Comparison of ENCODE assay signal across 24 cellular contexts in the genomic region with DNA sequence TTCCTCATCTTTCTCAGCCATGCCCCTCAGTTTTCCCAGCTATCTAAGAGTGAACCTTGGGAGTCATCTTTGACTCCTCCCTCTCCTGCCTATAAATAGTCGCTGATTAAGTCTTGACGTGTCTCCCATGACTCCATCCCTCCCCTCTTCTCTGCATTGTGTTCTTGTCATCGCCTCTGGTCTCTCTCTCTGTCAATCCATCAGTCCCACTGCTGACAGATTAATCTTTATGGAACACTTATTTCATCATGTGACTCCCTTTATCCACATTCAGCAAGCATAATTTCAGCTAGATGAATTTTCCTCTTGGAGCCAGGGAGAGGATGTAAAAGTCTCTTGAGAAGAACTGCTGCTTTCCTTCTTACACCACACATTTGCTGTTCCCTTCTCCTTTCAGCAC. TPM values are rescaled to one million over a fixed set of nuclear protein-coding genes. Genes with fewer than 3 reads are reported as not detected.
A peak's percentile ranks its signal among the peaks of the same experiment; 100 is the strongest.
DNase-seq lines count a peak whose midpoint lies in the region; ATAC-seq and TF ChIP-seq lines count a peak whose summit lies in the region.
"Had no signal": no experiment of that assay in that cellular context is flagged by ENCODE, and none has a peak within 500 bp of the region (broad histone marks: within the 10 kb centered on the region; RNA-seq: fewer than 3 reads in every experiment).

No MANE protein-coding gene starts in this region.

- H3K4me3 ChIP-seq in right atrium auricular region = no peak overlapping the region
- H3K4me3 ChIP-seq: pancreas, thyroid gland had no signal

- H3K9me3 ChIP-seq in right atrium auricular region = no peaks in the 10 kb centered on the region
- H3K9me3 ChIP-seq: pancreas, thyroid gland had no signal

- DNase-seq in EL = peak; percentile 1
- peak; percentile 54 for DNase-seq in NCI-H2227 treated with DMSO at 0.1 percent for 48 hours (lab: John Stamatoyannopoulos, UW)
- DNase-seq in dermis blood vessel endothelial cell = peak; percentile 13
- DNase-seq in right atrium auricular region (ENCODE audit: low spot score) = no peak
- no peak for DNase-seq in middle frontal gyrus (ENCODE audit: extremely low spot score, low spot score)
- DNase-seq in NCI-H1436 (lab: John Stamatoyannopoulos, UW) = no peak
- DNase-seq in anterior cingulate cortex (lab: John Stamatoyannopoulos, UW) = no peak
- DNase-seq: activated CD4-positive, alpha-beta memory T cell treated with anti-CD3 and anti-CD28 coated beads for 36 hours; activated gamma-delta T cell treated with Interleukin-2 at 50 U/mL for 16 hours; activated T-cell treated with anti-CD3 and anti-CD28 coated beads for 4 hours; amniotic stem cell; CD4-positive, alpha-beta memory T cell; DMS53; effector CD8-positive, alpha-beta T cell; hippocampal formation; natural killer cell; NCI-H1694 treated with DMSO at 0.1 percent for 48 hours; pancreas; SHP77; stimulated activated CD4-positive, alpha-beta T cell treated with anti-CD3 and anti-CD28 coated beads, Interleukin-1b, Interleukin-23, amount 100 ng/mL, for 48 hours; stimulated activated naive CD4-positive, alpha-beta T cell; thyroid gland had no signal

- no peak for ATAC-seq in HG03432 (IDR thresholded peaks at IDR 0.05; ENCODE audit: unreplicated experiment)
- ATAC-seq: natural killer cell, pancreas had no signal

- no peaks in the 10 kb centered on the region for H3K27me3 ChIP-seq in right atrium auricular region
- H3K27me3 ChIP-seq: pancreas, thyroid gland had no signal

- peaks cover 0 to 12% of the 10 kb centered on the region in 2 donors for H3K4me1 ChIP-seq in right atrium auricular region
- H3K4me1 ChIP-seq: pancreas, thyroid gland had no signal

- H3K27ac ChIP-seq in right atrium auricular region = peak overlapping the region; percentile 76 to 85
- H3K27ac ChIP-seq: pancreas, thyroid gland had no signal

- TF ChIP-seq CTCF in right atrium auricular region (IDR thresholded peaks at IDR 0.05) = no peak

- no peaks in the 10 kb centered on the region for H3K36me3 ChIP-seq in right atrium auricular region
- H3K36me3 ChIP-seq: pancreas, thyroid gland had no signal

RNA-seq across cellular contexts. Expression of a gene that starts 9.4 kb away (rescaled TPM):
- total RNA-seq in dermis blood vessel endothelial cell (0.85 and 3.4 TPM in 2 replicates), right atrium auricular region (10 to 100 TPM in 1 of 2 donors, 1 to 10 TPM in 1; 7.6 to 34.6 TPM)
- total RNA-seq: HT-29 had no signal

Comparison
In these comparisons a context has a peak if more than half of its experiments do, and no peak if none do; other contexts are left out.
1. DNase-seq: peak in EL (single experiment), NCI-H2227 treated with DMSO at 0.1 percent for 48 hours (single experiment) and dermis blood vessel endothelial cell (single experiment); none in right atrium auricular region (single experiment), middle frontal gyrus (single experiment), NCI-H1436 (single experiment) and anterior cingulate cortex (0 of 58).